In the genomic region with DNA sequence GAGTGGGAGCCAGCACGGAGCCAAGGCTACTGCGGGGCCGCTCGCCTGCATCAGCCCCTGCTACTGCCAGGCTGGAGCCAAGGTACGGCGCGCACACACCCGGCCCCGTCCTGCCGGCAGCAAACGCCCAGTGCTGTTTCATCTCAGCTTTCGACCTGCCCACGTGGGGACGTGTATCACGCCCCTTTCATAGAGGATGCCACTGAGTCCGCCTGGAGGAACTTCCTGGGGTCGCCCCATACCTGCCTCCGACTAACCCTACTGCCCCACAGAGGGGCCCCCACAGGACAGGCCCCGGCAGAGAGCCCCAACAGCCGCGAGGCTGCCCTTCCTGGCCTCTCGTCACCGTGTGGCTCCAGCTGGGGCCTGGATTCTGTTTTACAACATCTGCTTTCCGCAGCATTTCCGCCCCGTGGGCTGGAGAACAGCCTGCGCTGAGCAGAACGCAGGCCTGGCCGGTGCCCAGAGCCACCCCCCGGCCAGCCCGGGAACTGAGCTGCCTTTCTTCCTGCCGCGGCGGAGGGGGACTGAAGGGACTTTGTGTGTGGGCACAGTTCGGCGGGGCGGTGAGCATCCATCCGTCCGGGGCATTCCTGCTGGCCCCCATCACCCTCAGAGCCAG, we compare ENCODE assay signal across 10 cellular contexts. TPM values are rescaled to one million over a fixed set of nuclear protein-coding genes. Genes with fewer than 3 reads are reported as not detected.
A peak's percentile ranks its signal among the peaks of the same experiment; 100 is the strongest.
DNase-seq lines count a peak whose midpoint lies in the region; ATAC-seq, FAIRE-seq and TF ChIP-seq lines count a peak whose summit lies in the region.
"Had no signal": no experiment of that assay in that cellular context is flagged by ENCODE, and none has a peak within 500 bp of the region (broad histone marks: within the 10 kb centered on the region; RNA-seq: fewer than 3 reads in every experiment).

No MANE protein-coding gene starts in this region.

- H3K4me3 ChIP-seq in AG04449 (ENCODE audit: low read depth, low read length) (no peak overlapping the region), NB4 (ENCODE audit: low read depth, low read length) (no peak overlapping the region), fibroblast of lung (replicated peaks in 1 of 4; ENCODE audit: control extremely low read depth in 1 of 4, insufficient read depth in 1 of 4, low read depth in 3 of 4, low read length in 4 of 4) (peak overlapping the region in 1 of 4 experiments; percentile 17), small intestine (ENCODE audit: low read depth in 1 of 2, low read length in 2 of 2) (no peak overlapping the region)
- H3K4me3 ChIP-seq: SK-N-MC had no signal

- H3K27me3 ChIP-seq in fibroblast of lung (ENCODE audit: control insufficient read depth, insufficient read depth, low read length) (no peaks in the 10 kb centered on the region), small intestine (ENCODE audit: control insufficient read depth in 2 of 2, insufficient read depth in 2 of 2, low read length in 2 of 2) (no peaks in the 10 kb centered on the region)

- peak overlapping the region; percentile 24 to 48 for H3K27ac Mint-ChIP-seq in natural killer cell

- H3K4me2 ChIP-seq in fibroblast of lung (ENCODE audit: extremely low read depth, insufficient read depth, low read length): peak overlapping the region; percentile 44

- H2AFZ ChIP-seq in fibroblast of lung (ENCODE audit: low read length): no peak overlapping the region

- H3K9me3 ChIP-seq in fibroblast of lung (ENCODE audit: control insufficient read depth, insufficient read depth, low read depth, low read length) (no peaks in the 10 kb centered on the region), small intestine (ENCODE audit: control insufficient read depth, low read depth) (no peaks in the 10 kb centered on the region)

- no peaks in the 10 kb centered on the region for H3K36me3 Mint-ChIP-seq in natural killer cell

- FAIRE-seq in small intestine (lab: Jason Lieb, UNC): no peak

- H3K79me2 ChIP-seq in fibroblast of lung (ENCODE audit: control insufficient read depth, insufficient read depth, low read length): no peaks in the 10 kb centered on the region

- peak overlapping the region; percentile 13 for H3K9ac ChIP-seq in fibroblast of lung (ENCODE audit: insufficient read depth, low read length)

- POLR2A ChIA-PET in AG04449 (lab: Yijun Ruan, JAX): interaction anchor here (0.6 kb wide), 1 partner anchor 36 kb away, joined by 3 read pairs; no protein-coding TSS in a partner anchor

- intact Hi-C loops in natural killer cell (cut with micrococcal nuclease): no loop called here

- H3K36me3 ChIP-seq in fibroblast of lung (ENCODE audit: control insufficient read depth, insufficient read depth, low read length): no peaks in the 10 kb centered on the region
- peaks cover 0 to 3% of the 10 kb centered on the region in 2 donors for H3K36me3 ChIP-seq in small intestine (ENCODE audit: control insufficient read depth in 2 of 2, insufficient read depth in 2 of 2, low read length in 2 of 2)

- TF ChIP-seq CTCF in AG04449 (IDR thresholded peaks at IDR 0.05; ENCODE audit: insufficient read depth, low read length, missing control alignments) (peak; percentile 56), NB4 (IDR thresholded peaks at IDR 0.05; ENCODE audit: low read depth, low read length) (peak; percentile 31), fibroblast of lung (conservative IDR thresholded peaks at IDR 0.05 in 1 of 2, IDR thresholded peaks at IDR 0.05 in 1 of 2; ENCODE audit: low read depth in 1 of 2, low read length in 2 of 2) (peak; percentile 12 to 33), natural killer cell (IDR thresholded peaks at IDR 0.05) (no peak)

- H4K20me1 ChIP-seq in fibroblast of lung (ENCODE audit: control insufficient read depth, extremely low read depth, insufficient read depth, low read length): no peaks in the 10 kb centered on the region

- H3K4me1 ChIP-seq in fibroblast of lung (ENCODE audit: control insufficient read depth, extremely low read depth, insufficient read depth, low read length): peaks cover 9% of the 10 kb centered on the region
- H3K4me1 ChIP-seq in small intestine (ENCODE audit: control insufficient read depth in 2 of 2, insufficient read depth in 1 of 2, low read depth in 1 of 2, low read length in 1 of 2): no peaks in the 10 kb centered on the region

- peak overlapping the region; percentile 35 for H3K4me3 Mint-ChIP-seq in natural killer cell

- H3K27me3 Mint-ChIP-seq in natural killer cell (ENCODE audit: low read depth in 2 of 2): no peaks in the 10 kb centered on the region

- H3K27ac ChIP-seq in fibroblast of lung (ENCODE audit: insufficient read depth, low read length): peak overlapping the region; percentile 32
- H3K27ac ChIP-seq in small intestine (ENCODE audit: low read depth in 1 of 2, low read length in 1 of 2): peak overlapping the region in 1 of 2 donors; percentile 24
- H3K27ac ChIP-seq: SK-N-MC had no signal

- 52 to 87% (median 82%) methylated on average over 37 to 39 of the region's 39 CpGs for WGBS in small intestine, 3 donors

- TF ChIP-seq POLR2A in NB4 (IDR thresholded peaks at IDR 0.05; ENCODE audit: extremely low read depth, insufficient read length): no peak

- CTCF ChIA-PET in AG04449 (lab: Yijun Ruan, JAX): interaction anchor here (0.7 to 16.9 kb wide), 5 partner anchors 10 to 180 kb away, joined by 3 to 470 read pairs (median 3); no protein-coding TSS in a partner anchor

- ATAC-seq in natural killer cell (peak; percentile 62 to 83 (median 82)), GM21390 (IDR thresholded peaks at IDR 0.05; ENCODE audit: unreplicated experiment) (no peak), HG03159 (IDR thresholded peaks at IDR 0.05; ENCODE audit: unreplicated experiment) (no peak)

- DNase-seq in AG04449 (ENCODE audit: low read depth, low spot score) (no peak), NB4 (ENCODE audit: low read depth) (peak; percentile 81), fibroblast of lung (ENCODE audit: low read depth in 2 of 2) (peak; percentile 66 to 70), natural killer cell (no peak), small intestine (no peak), OCI-M1 (lab: John Stamatoyannopoulos, UW) (no peak)
- DNase-seq: KG1 had no signal

- no peaks in the 10 kb centered on the region for H3K9me3 Mint-ChIP-seq in natural killer cell

- H3K4me1 Mint-ChIP-seq in natural killer cell: peaks cover 13 to 19% of the 10 kb centered on the region in 2 donors

RNA-seq across cellular contexts. Expression of gene ARHGAP8, which starts 22.9 kb away (rescaled TPM):
- total RNA-seq in fibroblast of lung (under 0.01 and 0.17 TPM in 2 replicates), natural killer cell (10 to 100 TPM; 23.6 to 32.6 (median 26.5) TPM)
- polyA plus RNA-seq in fibroblast of lung (0.07 TPM in 1 of 2 replicates, not detected in the other), small intestine (10 to 100 TPM in 1 of 3 donors, 1 to 10 TPM in 2; 1.6 to 11.9 (median 6.8) TPM)
- polyA plus RNA-seq in fibroblast of lung (2012): not detected in 2 replicates
- not detected in 2 replicates for polyA minus RNA-seq in fibroblast of lung (ENCODE audit: low replicate concordance)

RNA-seq across cellular contexts. Expression of gene PRR5, which starts 27.5 kb away (rescaled TPM):
- total RNA-seq in fibroblast of lung: 6.7 and 8.6 TPM in 2 replicates
- 1.8 and 2.4 TPM in 2 replicates for polyA plus RNA-seq in fibroblast of lung
- polyA plus RNA-seq in fibroblast of lung (2012): 3.9 and 4.5 TPM in 2 replicates
- polyA minus RNA-seq in fibroblast of lung (ENCODE audit: low replicate concordance): 4.4 and 4.5 TPM in 2 replicates
- 100 to 1,000 TPM in 1 of 3 donors, 10 to 100 TPM in 2; 92.6 to 133 (median 93.4) TPM for total RNA-seq in natural killer cell
- 10 to 100 TPM; 37.0 to 80.5 (median 73.1) TPM for polyA plus RNA-seq in small intestine

Comparison
In these comparisons a context has a peak if more than half of its experiments do, and no peak if none do; other contexts are left out.
1. DNase-seq: peak in NB4 (single experiment) and fibroblast of lung (2 of 2); none in AG04449 (single experiment), natural killer cell (single experiment), small intestine (single experiment) and OCI-M1 (single experiment).
2. ATAC-seq: peak in natural killer cell (3 of 3); none in GM21390 (single experiment) and HG03159 (single experiment).
3. RNA of gene ARHGAP8, which starts 22.9 kb away (total RNA-seq): 23.6 to 32.6 TPM in natural killer cell; under 0.01 to 0.17 TPM in fibroblast of lung; every median in the first group is over 10 times any median in the second.